ENCODE assay signal across 31 cellular contexts in the genomic region with DNA sequence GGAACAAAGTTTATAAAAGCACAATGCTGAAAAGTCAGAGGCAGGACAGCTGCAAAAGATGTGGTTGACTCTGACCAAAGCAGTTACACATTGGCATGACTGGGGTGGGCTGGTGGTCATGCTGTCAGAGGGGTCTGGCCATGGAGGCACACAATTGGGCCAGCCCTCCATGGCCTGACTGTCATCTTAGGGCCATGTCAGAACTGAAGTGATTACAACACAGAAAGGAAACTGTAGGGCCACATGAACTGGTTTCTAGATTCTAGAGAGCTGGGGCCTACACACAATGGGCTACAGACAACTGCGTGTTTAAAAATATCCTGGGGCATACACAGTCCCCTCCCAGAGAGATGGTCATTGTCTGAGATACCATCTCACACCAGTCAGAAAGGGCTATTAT.
"Had no signal": no experiment of that assay in that cellular context is flagged by ENCODE, and none has a peak within 500 bp of the region (broad histone marks: within the 10 kb centered on the region; RNA-seq: fewer than 3 reads in every experiment).

No MANE protein-coding gene starts in this region.

- H3K4me1 Mint-ChIP-seq: natural killer cell; nephron; neural progenitor cell; stimulated activated memory B cell treated with anti-CD40 and anti-IgM and Interleukin-4, amounts not matched to agents 10 μg/mL and 1 μg/mL and 100 μg/mL, for 72 hours; stimulated activated naive CD8-positive, alpha-beta T cell treated with anti-CD3 and anti-CD28 coated beads, Interleukin-15, amount 100 ng/mL, for 72 hours had no signal

- ATAC-seq: psoas muscle; right cardiac atrium; right lobe of liver; stimulated activated memory B cell treated with anti-CD40 and anti-IgM and Interleukin-4, amounts not matched to agents 10 μg/mL and 1 μg/mL and 100 μg/mL, for 72 hours; stimulated activated naive CD8-positive, alpha-beta T cell treated with anti-CD3 and anti-CD28 coated beads, Interleukin-15, amount 100 ng/mL, for 72 hours; stimulated activated naive CD8-positive, alpha-beta T cell treated with anti-CD3 and anti-CD28 coated beads, Interleukin-15, Interleukin-2, amounts not matched to agents 100 U/mL and 50 U/mL, for 24 hours; upper lobe of right lung had no signal

- H3K9me3 Mint-ChIP-seq: type B pancreatic cell had no signal

- H3K4me2 ChIP-seq: neural progenitor cell, smooth muscle cell had no signal

- H3K27me3 Mint-ChIP-seq: stimulated activated memory B cell treated with anti-CD40 and anti-IgM and Interleukin-4, amounts not matched to agents 10 μg/mL and 1 μg/mL and 100 μg/mL, for 72 hours; stimulated activated naive CD8-positive, alpha-beta T cell treated with anti-CD3 and anti-CD28 coated beads, Interleukin-15, amount 100 ng/mL, for 72 hours had no signal

- H3K36me3 Mint-ChIP-seq: natural killer cell; neural progenitor cell; stimulated activated memory B cell treated with anti-CD40 and anti-IgM and Interleukin-4, amounts not matched to agents 10 μg/mL and 1 μg/mL and 100 μg/mL, for 72 hours; type B pancreatic cell had no signal

- H3K79me2 ChIP-seq: parathyroid adenoma had no signal

- H3K9ac ChIP-seq: neural progenitor cell, parathyroid adenoma had no signal

- DNase-seq: natural killer cell; occipital lobe; ovary; posterior cingulate gyrus; psoas muscle; right cardiac atrium; right lobe of liver; sigmoid colon; spleen; stimulated activated CD4-positive, alpha-beta T cell treated with anti-CD3 and anti-CD28 coated beads, Interleukin-12 subunit alpha, Interleukin-12 subunit beta, amount 100 ng/mL, for 4 hours; stimulated activated CD4-positive, alpha-beta T cell treated with anti-CD3 and anti-CD28 coated beads, Interleukin-1b, Interleukin-23, amount 100 ng/mL, for 48 hours; stimulated activated CD4-positive, alpha-beta T cell treated with anti-CD3 and anti-CD28 coated beads, Interleukin-4, amount 100 ng/mL, for 1 hour; stimulated activated CD4-positive, alpha-beta T cell treated with anti-CD3 and anti-CD28 coated beads, Interleukin-4, amount 100 ng/mL, for 4 hours; stimulated activated CD8-positive, alpha-beta memory T cell treated with anti-CD3 and anti-CD28 coated beads, Interleukin-4, amount 100 ng/mL, for 48 hours; stimulated activated naive CD4-positive, alpha-beta T cell; stimulated activated naive CD8-positive, alpha-beta T cell treated with anti-CD3 and anti-CD28 coated beads, Interleukin-15, amount 100 ng/mL, for 72 hours; stimulated activated naive CD8-positive, alpha-beta T cell treated with anti-CD3 and anti-CD28 coated beads, Interleukin-15, Interleukin-2, amounts not matched to agents 100 U/mL and 50 U/mL, for 24 hours; substantia nigra; testis; tibial artery; transverse colon; upper lobe of right lung; uterus had no signal

- H3K4me3 Mint-ChIP-seq: natural killer cell; nephron; neural progenitor cell; stimulated activated memory B cell treated with anti-CD40 and anti-IgM and Interleukin-4, amounts not matched to agents 10 μg/mL and 1 μg/mL and 100 μg/mL, for 72 hours; stimulated activated naive CD8-positive, alpha-beta T cell treated with anti-CD3 and anti-CD28 coated beads, Interleukin-15, amount 100 ng/mL, for 72 hours; type B pancreatic cell had no signal

- H3K4me1 ChIP-seq: neural progenitor cell, parathyroid adenoma, psoas muscle, right lobe of liver, spleen, suprapubic skin, testis, transverse colon, upper lobe of right lung, uterus had no signal

- H3K4me3 ChIP-seq: neural progenitor cell, ovary, psoas muscle, right lobe of liver, sigmoid colon, skin epidermis, smooth muscle cell, spleen, suprapubic skin, testis, tibial artery, transverse colon, upper lobe of right lung, uterus had no signal

- H3K27ac ChIP-seq: neural progenitor cell, ovary, parathyroid adenoma, psoas muscle, right lobe of liver, sigmoid colon, skin epidermis, spleen, suprapubic skin, testis, tibial artery, transverse colon, upper lobe of right lung, uterus had no signal

- H3K27me3 ChIP-seq: neural progenitor cell, ovary, right lobe of liver, sigmoid colon, spleen, suprapubic skin, testis, tibial artery, transverse colon, upper lobe of right lung, uterus had no signal

- H2AFZ ChIP-seq: neural progenitor cell, parathyroid adenoma had no signal

- H3K9me3 ChIP-seq: ovary, psoas muscle, right lobe of liver, sigmoid colon, suprapubic skin, testis, tibial artery, transverse colon, upper lobe of right lung, uterus had no signal

- H3K36me3 ChIP-seq: neural progenitor cell, ovary, right lobe of liver, sigmoid colon, spleen, suprapubic skin, tibial artery, transverse colon, upper lobe of right lung, uterus had no signal
